ENCODE assay signal across 8 cellular contexts in genomic region chr4:176319704-176320339, GRCh38. TPM values are rescaled to one million over a fixed set of nuclear protein-coding genes. Genes with fewer than 3 reads are reported as not detected.
DNase-seq lines count a peak whose midpoint lies in the region; ATAC-seq, FAIRE-seq and TF ChIP-seq lines count a peak whose summit lies in the region.

Gene SPCS3, plus strand, starts transcription at chr4:176319966. Its CDS starts 111 bp downstream, at chr4:176320077.

- H3K9me1 ChIP-seq in keratinocyte (ENCODE audit: control insufficient read depth, extremely low read depth, insufficient read depth, low read length) = no peaks in the 10 kb centered on the region

- TF ChIP-seq CTCF in AG10803 (conservative IDR thresholded peaks at IDR 0.05; ENCODE audit: low read length) (no peak), keratinocyte (optimal IDR thresholded peaks at IDR 0.05 in 1 of 3, IDR thresholded peaks at IDR 0.05 in 1 of 3, conservative IDR thresholded peaks at IDR 0.05 in 1 of 3; ENCODE audit: extremely low read depth in 1 of 3, insufficient read depth in 2 of 3, low read length in 3 of 3) (no peak)

- peak within 1 kb of the TSS; percentile 91 for H2AFZ ChIP-seq in keratinocyte (ENCODE audit: control insufficient read depth, low read length)

- no peaks in the 10 kb centered on the region for H4K20me1 ChIP-seq in keratinocyte (ENCODE audit: control insufficient read depth, extremely low read depth, insufficient read depth, low read length)

- DNase-seq in AG10803 (ENCODE audit: low read depth) (peak; percentile 93), NCI-H460 (ENCODE audit: extremely low read depth, low read depth) (peak; percentile 87), cerebellar nuclear complex (lab: John Stamatoyannopoulos, UW) (peak; percentile 84 to 92), keratinocyte (ENCODE audit: low read depth, low spot score) (no peak)
- DNase-seq in activated CD4-positive, CD25-positive, alpha-beta regulatory T cell treated with anti-CD3 and anti-CD28 coated beads, Interleukin-2, amount 50 U/mL, for 72 hours = peak; percentile 94
- peak; percentile 93 for DNase-seq in stimulated activated CD4-positive, alpha-beta T cell treated with anti-CD3 and anti-CD28 coated beads, Interleukin-15, amount 100 ng/mL, for 1 hour (ENCODE audit: low read depth in 1 of 2, low spot score in 1 of 2)

- H3K4me2 ChIP-seq in keratinocyte (ENCODE audit: control insufficient read depth, extremely low read depth, insufficient read depth, low read depth, low read length) = peak within 1 kb of the TSS; percentile 99

- H3K9ac ChIP-seq in keratinocyte (ENCODE audit: control insufficient read depth, extremely low read depth, insufficient read depth, low read length) = peak within 1 kb of the TSS; percentile 97

- ATAC-seq in GM19043 (IDR thresholded peaks at IDR 0.05; ENCODE audit: low read depth, unreplicated experiment) = peak; percentile 89
- peak; percentile 81 for ATAC-seq in HG03378 (IDR thresholded peaks at IDR 0.05; ENCODE audit: unreplicated experiment)

- peak; percentile 13 for FAIRE-seq in keratinocyte (lab: Jason Lieb, UNC)

- no peaks in the 10 kb centered on the region for H3K27me3 ChIP-seq in keratinocyte (ENCODE audit: control insufficient read depth, extremely low read depth, insufficient read depth, low read length)

- peaks cover 48% of the 10 kb centered on the region for H3K79me2 ChIP-seq in keratinocyte (ENCODE audit: control insufficient read depth, insufficient read depth, low read length)

- H3K4me1 ChIP-seq in keratinocyte (ENCODE audit: control insufficient read depth, extremely low read depth, insufficient read depth, low read length) = peaks cover 8% of the 10 kb centered on the region

- H3K4me3 ChIP-seq in AG10803 (ENCODE audit: low read length) = peak within 1 kb of the TSS; percentile 86
- H3K4me3 ChIP-seq in keratinocyte (ENCODE audit: control insufficient read depth in 2 of 3, extremely low read depth in 1 of 3, insufficient read depth in 2 of 3, low read depth in 1 of 3, low read length in 3 of 3) = peak within 1 kb of the TSS; percentile 93 to 98 (median 94)

- dilution Hi-C loops in keratinocyte (cut with MboI; ENCODE audit: extremely low pct_ligation_motif_present, low sequenced_read_pairs) = no loop called here

- H3K27ac ChIP-seq in keratinocyte (ENCODE audit: control insufficient read depth, insufficient read depth, low read length) = peak within 1 kb of the TSS; percentile 97

- no peaks in the 10 kb centered on the region for H3K36me3 ChIP-seq in keratinocyte (ENCODE audit: control insufficient read depth in 2 of 2, extremely low read depth in 1 of 2, insufficient read depth in 2 of 2, low read length in 2 of 2)

- no peaks in the 10 kb centered on the region for H3K9me3 ChIP-seq in keratinocyte (ENCODE audit: control insufficient read depth, low read depth, low read length)

RNA-seq across cellular contexts. Expression of gene SPCS3, which starts in this region (rescaled TPM):
- 54.8 and 61.5 TPM in 2 replicates for total RNA-seq in NCI-H460 (2014; rRNA removed; shearing (Covaris generic))
- polyA plus RNA-seq in NCI-H460 (2014; cell fraction: nucleus; rRNA removed) = 52.8 and 69.3 TPM in 2 replicates
- polyA plus RNA-seq in keratinocyte = 32.6 to 59.3 TPM (median 39.8 TPM) in 3 replicates
- polyA plus RNA-seq in keratinocyte (2011; ENCODE audit: low read depth) = 43.0 TPM
- polyA plus RNA-seq in keratinocyte (2011; cell fraction: cytosol; rRNA removed) = 21.8 and 37.9 TPM in 2 replicates
- polyA plus RNA-seq in keratinocyte (2011; cell fraction: nucleus; rRNA removed) = 41.3 and 53.2 TPM in 2 replicates
- polyA plus RNA-seq in keratinocyte (2012; ENCODE audit: low replicate concordance) = 51.2 and 82.7 TPM in 2 replicates
- polyA minus RNA-seq in keratinocyte = 10.6 to 34.3 TPM (median 18.9 TPM) in 3 replicates
- 93.6 TPM for polyA minus RNA-seq in keratinocyte (2011; cell fraction: cytosol; rRNA and poly(A)+ RNA removed)
- polyA minus RNA-seq in keratinocyte (2011; cell fraction: nucleus; rRNA and poly(A)+ RNA removed) = 49.7 and 59.7 TPM in 2 replicates
